9 cellular contexts compared by ENCODE assay signal in the genomic region with DNA sequence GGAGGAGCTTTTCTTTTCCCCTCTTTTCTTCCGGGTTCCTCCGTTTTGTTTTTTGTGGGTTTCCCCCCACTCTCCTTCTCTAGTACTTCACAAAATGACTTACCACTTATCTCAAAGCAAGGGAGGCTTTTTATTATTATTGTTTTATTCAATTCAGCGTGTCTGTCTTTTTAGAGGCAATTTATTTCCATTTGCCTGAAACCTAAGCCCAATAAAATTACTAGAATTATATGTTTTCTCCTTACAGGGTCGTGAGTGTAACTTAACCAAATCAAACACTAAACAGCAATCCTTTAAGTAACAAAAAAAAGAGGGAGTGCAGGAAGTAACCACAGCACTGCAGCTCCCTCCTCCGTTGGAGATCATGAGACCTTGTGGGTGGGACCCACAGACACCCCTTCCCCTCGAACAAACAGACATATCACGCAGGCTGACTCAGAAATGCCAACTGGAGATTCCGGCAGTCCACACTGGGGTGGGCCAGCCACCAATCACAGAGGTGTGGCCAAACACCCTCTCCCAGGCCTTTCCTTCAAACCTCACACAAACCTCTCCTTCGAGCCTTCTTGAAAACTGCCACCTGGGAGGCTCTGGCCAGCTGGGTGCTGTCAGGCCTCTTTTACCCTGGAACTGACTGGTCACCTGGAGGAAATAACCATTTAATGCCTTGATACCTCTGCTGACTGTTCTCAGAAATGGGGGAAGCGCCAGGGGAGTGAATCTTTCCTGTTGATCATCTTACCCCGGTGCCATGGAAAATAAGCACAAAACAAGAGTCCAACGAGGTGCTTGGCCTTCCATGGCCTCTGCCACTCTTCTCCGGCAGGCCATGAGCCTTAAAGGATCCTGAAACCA.
DNase-seq lines count a peak whose midpoint lies in the region; FAIRE-seq and TF ChIP-seq lines count a peak whose summit lies in the region.
"Had no signal": no experiment of that assay in that cellular context is flagged by ENCODE, and none has a peak within 500 bp of the region (broad histone marks: within the 10 kb centered on the region; RNA-seq: fewer than 3 reads in every experiment).

No MANE protein-coding gene starts in this region.

- no peak overlapping the region for H2AFZ ChIP-seq in astrocyte (ENCODE audit: low read depth, low read length)
- no peak overlapping the region for H2AFZ ChIP-seq in mesenchymal stem cell (ENCODE audit: low read depth, low read length)

- no peak overlapping the region for H3K27ac Mint-ChIP-seq in astrocyte (ENCODE audit: unreplicated experiment)

- H3K9me3 ChIP-seq in astrocyte (ENCODE audit: insufficient read depth, low read depth, low read length): no peaks in the 10 kb centered on the region
- no peaks in the 10 kb centered on the region for H3K9me3 ChIP-seq in mesenchymal stem cell (ENCODE audit: control insufficient read depth, low read length)
- no peaks in the 10 kb centered on the region for H3K9me3 ChIP-seq in tibial artery
- H3K9me3 ChIP-seq: BE2C had no signal

- H3K18ac ChIP-seq in mesenchymal stem cell (ENCODE audit: low read depth in 1 of 2, low read length in 2 of 2): no peak overlapping the region

- H3K4me3 ChIP-seq in astrocyte (ENCODE audit: insufficient read depth, low read depth, low read length) (peak overlapping the region; percentile 10), mesenchymal stem cell (ENCODE audit: insufficient read depth in 1 of 2, low read depth in 1 of 2, low read length in 2 of 2) (peak overlapping the region in 1 of 2 experiments; percentile 76), tibial artery (peak overlapping the region; percentile 46 to 54)

- H3K27me3 Mint-ChIP-seq in astrocyte (ENCODE audit: low read depth, unreplicated experiment): peaks cover 75% of the 10 kb centered on the region

- H3K36me3 Mint-ChIP-seq in astrocyte (ENCODE audit: low read depth, unreplicated experiment): no peaks in the 10 kb centered on the region

- no peak overlapping the region for H4K8ac ChIP-seq in mesenchymal stem cell (ENCODE audit: low read length)

- TF ChIP-seq CTCF in astrocyte (IDR thresholded peaks at IDR 0.05; ENCODE audit: insufficient read depth, low read depth, low read length) (no peak), tibial artery (IDR thresholded peaks at IDR 0.05) (no peak)

- H2BK12ac ChIP-seq in mesenchymal stem cell (ENCODE audit: low read length in 2 of 2): no peak overlapping the region

- no peak overlapping the region for H2BK15ac ChIP-seq in mesenchymal stem cell (ENCODE audit: low read depth, poor library complexity, severe bottlenecking)

- H3K4me3 Mint-ChIP-seq in astrocyte (ENCODE audit: unreplicated experiment): peak overlapping the region; percentile 80

- H3K4me2 ChIP-seq in astrocyte (ENCODE audit: low read length) (peak overlapping the region; percentile 80), mesenchymal stem cell (ENCODE audit: low read length, poor library complexity, severe bottlenecking) (no peak overlapping the region)

- H3K27ac ChIP-seq in astrocyte (ENCODE audit: low read depth, low read length) (no peak overlapping the region), mesenchymal stem cell (ENCODE audit: low read length, poor library complexity, severe bottlenecking) (no peak overlapping the region), tibial artery (no peak overlapping the region), substantia nigra (ENCODE audit: low read depth, low read length, poor library complexity, severe bottlenecking) (no peak overlapping the region)

- H2BK5ac ChIP-seq in mesenchymal stem cell (ENCODE audit: low read depth, low read length, poor library complexity, severe bottlenecking): no peak overlapping the region

- H3K36me3 ChIP-seq in astrocyte (ENCODE audit: insufficient read depth, low read length): no peaks in the 10 kb centered on the region
- no peaks in the 10 kb centered on the region for H3K36me3 ChIP-seq in mesenchymal stem cell (ENCODE audit: control insufficient read depth in 1 of 2, insufficient read depth in 2 of 2, low read depth in 1 of 2, low read length in 2 of 2)
- no peaks in the 10 kb centered on the region for H3K36me3 ChIP-seq in tibial artery
- H3K36me3 ChIP-seq: BE2C had no signal

- H3K27me3 ChIP-seq in astrocyte (ENCODE audit: insufficient read depth, low read length) (peaks cover 54% of the 10 kb centered on the region), mesenchymal stem cell (ENCODE audit: control insufficient read depth in 1 of 2, insufficient read depth in 1 of 2, low read length in 2 of 2) (peaks cover 42 to 89% of the 10 kb centered on the region in 2 experiments), tibial artery (peaks cover 0 to 11% of the 10 kb centered on the region in 2 donors)

- H3K79me2 ChIP-seq in astrocyte (ENCODE audit: insufficient read depth, low read length): no peaks in the 10 kb centered on the region

- DNase-seq in activated effector memory CD4-positive, alpha-beta T cell treated with anti-CD3 and anti-CD28 coated beads, Interleukin-2, amount 50 U/mL, for 16 hours: peak; percentile 56
- DNase-seq in activated effector memory CD4-positive, alpha-beta T cell treated with Interleukin-2 at 50 U/mL for 16 hours: no peak
- DNase-seq in astrocyte (ENCODE audit: low read depth): no peak
- no peak for DNase-seq in mesenchymal stem cell
- no peak for DNase-seq in tibial artery
- DNase-seq in substantia nigra (lab: John Stamatoyannopoulos, UW): no peak
- DNase-seq in NCI-H524 (lab: John Stamatoyannopoulos, UW): no peak
- DNase-seq in NCI-H1694 (lab: John Stamatoyannopoulos, UW): no peak
- DNase-seq: BE2C had no signal

- H2AK5ac ChIP-seq in mesenchymal stem cell (ENCODE audit: low read length, severe bottlenecking): no peak overlapping the region

- no peak overlapping the region for H3K9ac ChIP-seq in astrocyte (ENCODE audit: low read length)
- peak overlapping the region; percentile 70 for H3K9ac ChIP-seq in mesenchymal stem cell (ENCODE audit: low read length)

- no peak overlapping the region for H3K4ac ChIP-seq in mesenchymal stem cell (ENCODE audit: low read depth in 1 of 2, low read length in 2 of 2)

- H4K91ac ChIP-seq in mesenchymal stem cell (ENCODE audit: low read length): no peak overlapping the region

- no peak overlapping the region for H3K14ac ChIP-seq in mesenchymal stem cell (ENCODE audit: low read length in 2 of 2)

- no peak overlapping the region for H3K23ac ChIP-seq in mesenchymal stem cell (ENCODE audit: low read length in 2 of 2)

- no peaks in the 10 kb centered on the region for H3K79me1 ChIP-seq in mesenchymal stem cell (replicated peaks; ENCODE audit: low read length, poor library complexity, severe bottlenecking)

- intact Hi-C loops in tibial artery (cut with DNase I; ENCODE audit: low total_unique reads): no loop called here

- no peaks in the 10 kb centered on the region for H3K9me3 Mint-ChIP-seq in astrocyte (ENCODE audit: unreplicated experiment)

- no peak for FAIRE-seq in astrocyte (lab: Jason Lieb, UNC)

- no peak overlapping the region for H2BK120ac ChIP-seq in mesenchymal stem cell (ENCODE audit: low read depth, low read length)

- no peaks in the 10 kb centered on the region for H4K20me1 ChIP-seq in astrocyte (ENCODE audit: insufficient read depth, low read length)

- WGBS in mesenchymal stem cell: 44% methylated on average over 11 of the region's 13 CpGs

- peaks cover 3% of the 10 kb centered on the region for H3K4me1 ChIP-seq in astrocyte (ENCODE audit: insufficient read depth, low read length)
- peaks cover 20% of the 10 kb centered on the region for H3K4me1 ChIP-seq in mesenchymal stem cell (ENCODE audit: control insufficient read depth, insufficient read depth, low read depth, low read length)
- H3K4me1 ChIP-seq in tibial artery: peaks cover 0 to 59% (median 39%) of the 10 kb centered on the region in 4 donors
- H3K4me1 ChIP-seq: BE2C had no signal

- peaks cover 10% of the 10 kb centered on the region for H3K4me1 Mint-ChIP-seq in astrocyte (ENCODE audit: low read depth, unreplicated experiment)
